In the genomic region with DNA sequence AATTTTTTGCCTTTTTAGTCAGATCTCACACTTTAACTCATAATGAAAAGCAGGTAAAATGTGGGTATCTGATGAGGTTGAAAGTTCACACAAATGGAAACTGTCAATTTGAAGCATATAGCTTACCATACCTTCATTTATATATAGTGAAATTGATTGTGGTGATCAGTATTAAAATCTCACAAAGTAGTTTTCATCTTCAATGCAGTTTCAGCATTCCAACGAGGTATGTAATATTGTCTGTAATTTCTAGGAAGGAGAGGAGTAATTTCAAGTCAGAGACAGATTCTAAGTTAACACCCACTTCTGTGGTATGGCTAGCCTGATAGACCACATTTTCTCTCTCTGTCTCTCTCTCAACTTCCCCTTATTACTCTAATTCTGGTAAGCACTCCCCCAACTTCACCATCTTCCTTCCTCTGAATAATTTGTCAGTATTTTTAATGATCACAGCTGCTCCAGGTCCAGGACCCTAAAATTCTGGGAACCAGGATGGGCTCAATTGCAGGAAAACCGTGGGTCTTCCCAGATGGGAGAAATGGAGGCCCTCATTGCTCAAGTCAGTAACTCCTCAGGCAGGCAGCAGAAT, we compare ENCODE assay signal across 9 cellular contexts.
DNase-seq lines count a peak whose midpoint lies in the region; ATAC-seq and TF ChIP-seq lines count a peak whose summit lies in the region.
"Had no signal": no experiment of that assay in that cellular context is flagged by ENCODE, and none has a peak within 500 bp of the region (broad histone marks: within the 10 kb centered on the region; RNA-seq: fewer than 3 reads in every experiment).

No MANE protein-coding gene starts in this region.

- H3K27me3 ChIP-seq in tibial nerve (no peaks in the 10 kb centered on the region), SJCRH30 (no peaks in the 10 kb centered on the region)
- H3K27me3 ChIP-seq: neural progenitor cell had no signal

- H3K27me3 Mint-ChIP-seq in activated naive CD8-positive, alpha-beta T cell treated with anti-CD3 and anti-CD28 coated beads for 36 hours: no peaks in the 10 kb centered on the region

- TF ChIP-seq EP300 in tibial nerve (IDR thresholded peaks at IDR 0.05): no peak

- H3K4me1 ChIP-seq in tibial nerve (no peaks in the 10 kb centered on the region), SJCRH30 (no peaks in the 10 kb centered on the region)
- H3K4me1 ChIP-seq: neural progenitor cell had no signal

- H3K4me3 ChIP-seq in tibial nerve: no peak overlapping the region
- no peak overlapping the region for H3K4me3 ChIP-seq in SJCRH30
- H3K4me3 ChIP-seq: neural progenitor cell had no signal

- no peak overlapping the region for H3K4me3 Mint-ChIP-seq in activated naive CD8-positive, alpha-beta T cell treated with anti-CD3 and anti-CD28 coated beads for 36 hours
- H3K4me3 Mint-ChIP-seq: neural progenitor cell had no signal

- H3K9me3 ChIP-seq in tibial nerve (peaks cover 0 to 7% (median 0%) of the 10 kb centered on the region in 4 donors), SJCRH30 (replicated peaks) (no peaks in the 10 kb centered on the region)

- peaks cover 33% of the 10 kb centered on the region for H3K4me1 Mint-ChIP-seq in activated naive CD8-positive, alpha-beta T cell treated with anti-CD3 and anti-CD28 coated beads for 36 hours
- H3K4me1 Mint-ChIP-seq: neural progenitor cell had no signal

- peaks cover 34% of the 10 kb centered on the region for H3K36me3 Mint-ChIP-seq in activated naive CD8-positive, alpha-beta T cell treated with anti-CD3 and anti-CD28 coated beads for 36 hours
- H3K36me3 Mint-ChIP-seq: neural progenitor cell had no signal

- peak overlapping the region; percentile 35 for H3K27ac Mint-ChIP-seq in activated naive CD8-positive, alpha-beta T cell treated with anti-CD3 and anti-CD28 coated beads for 36 hours
- H3K27ac Mint-ChIP-seq: neural progenitor cell had no signal

- TF ChIP-seq POLR2A in tibial nerve (IDR thresholded peaks at IDR 0.05): no peak

- H3K9me3 Mint-ChIP-seq in activated naive CD8-positive, alpha-beta T cell treated with anti-CD3 and anti-CD28 coated beads for 36 hours: peaks cover 13% of the 10 kb centered on the region
- H3K9me3 Mint-ChIP-seq: neural progenitor cell had no signal

- 25 to 26% methylated on average over 2 of the region's 2 CpGs for WGBS in tibial nerve, 2 donors

- H3K36me3 ChIP-seq in tibial nerve (no peaks in the 10 kb centered on the region), SJCRH30 (no peaks in the 10 kb centered on the region)
- H3K36me3 ChIP-seq: neural progenitor cell had no signal

- no peak for TF ChIP-seq CTCF in tibial nerve (IDR thresholded peaks at IDR 0.05)

- peak; percentile 98 for ATAC-seq in GM18511 (IDR thresholded peaks at IDR 0.05; ENCODE audit: unreplicated experiment)
- peak; percentile 94 for ATAC-seq in GM21423 (IDR thresholded peaks at IDR 0.05; ENCODE audit: unreplicated experiment)
- ATAC-seq in HG03342 (IDR thresholded peaks at IDR 0.05; ENCODE audit: unreplicated experiment): peak; percentile 96

- no peak overlapping the region for H3K27ac ChIP-seq in tibial nerve
- no peak overlapping the region for H3K27ac ChIP-seq in SJCRH30
- H3K27ac ChIP-seq: neural progenitor cell had no signal

- no peak for DNase-seq in activated naive CD8-positive, alpha-beta T cell treated with anti-CD3 and anti-CD28 coated beads for 36 hours
- DNase-seq in tibial nerve (ENCODE audit: low spot score in 2 of 2): no peak
- no peak for DNase-seq in NCI-H446 (lab: John Stamatoyannopoulos, UW)
- no peak for DNase-seq in SJCRH30
- DNase-seq in NCI-H345 (lab: John Stamatoyannopoulos, UW): no peak
